Comparison of ENCODE assay signal across 29 cellular contexts in genomic region chr7:1436608-1437007, GRCh38. TPM values are rescaled to one million over a fixed set of nuclear protein-coding genes. Genes with fewer than 3 reads are reported as not detected.
DNase-seq lines count a peak whose midpoint lies in the region; TF ChIP-seq lines count a peak whose summit lies in the region.
"Had no signal": no experiment of that assay in that cellular context is flagged by ENCODE, and none has a peak within 500 bp of the region (broad histone marks: within the 10 kb centered on the region; RNA-seq: fewer than 3 reads in every experiment).

No MANE protein-coding gene starts in this region.

- no peak overlapping the region for H4K91ac ChIP-seq in neuronal stem cell (ENCODE audit: low read depth, low read length, poor library complexity)

- TF ChIP-seq CTCF in RWPE1 (conservative IDR thresholded peaks at IDR 0.05; ENCODE audit: low read depth) = no peak

- H3K14ac ChIP-seq in neuronal stem cell (ENCODE audit: low read length) = peak overlapping the region; percentile 56

- no peak overlapping the region for H2AK5ac ChIP-seq in neuronal stem cell (ENCODE audit: low read depth, low read length)

- no peak overlapping the region for H2BK120ac ChIP-seq in neuronal stem cell (ENCODE audit: low read depth, low read length)

- H3K27me3 ChIP-seq in neuronal stem cell (ENCODE audit: control insufficient read depth in 3 of 3, insufficient read depth in 3 of 3, low read depth in 1 of 3, low read length in 3 of 3) = peaks cover 0 to 6% (median 4%) of the 10 kb centered on the region in 3 experiments
- H3K27me3 ChIP-seq: BLaER1 had no signal

- no peak overlapping the region for H3K23ac ChIP-seq in neuronal stem cell (ENCODE audit: low read depth, low read length, poor library complexity)

- POLR2A ChIA-PET in RWPE1 (lab: Yijun Ruan, JAX; ENCODE audit: low non-redundant PET) = no interaction called here

- DNase-seq in RWPE1 (ENCODE audit: low spot score) = no peak
- DNase-seq in neuronal stem cell (ENCODE audit: low spot score) = no peak
- DNase-seq in foreskin melanocyte = no peak
- DNase-seq in NCI-H446 treated with DMSO at 0.1 percent for 48 hours (lab: John Stamatoyannopoulos, UW) = no peak
- DNase-seq: 8988T; ACHN; AML-193; BE2C; C1 segment of cervical spinal cord; Caco-2; Calu3; CD4-positive, alpha-beta memory T cell; CD4-positive, alpha-beta T cell; CD4-positive, CD25-positive, alpha-beta regulatory T cell; CD8-positive, alpha-beta memory T cell; CD8-positive, alpha-beta T cell; COR-L47; DMS 273 treated with DMSO at 0.1 percent for 48 hours; DMS153; DMS53; DMS79; DMS79 treated with DMSO at 0.1 percent for 48 hours; DND-41; EL had no signal

- peak overlapping the region; percentile 6 for H4K8ac ChIP-seq in neuronal stem cell (ENCODE audit: low read depth, low read length)

- no peak overlapping the region for H3K4me3 ChIP-seq in neuronal stem cell (ENCODE audit: low read length in 2 of 2)
- H3K4me3 ChIP-seq: A549; BLaER1; BLaER1 treated with 17β-estradiol and CSF1 and Interleukin-3, amounts not matched to agents 10 nM and 100 nM had no signal

- no peak overlapping the region for H2AFZ ChIP-seq in neuronal stem cell (ENCODE audit: low read length)

- no peak overlapping the region for H2BK5ac ChIP-seq in neuronal stem cell (ENCODE audit: low read length)

- H3K36me3 ChIP-seq in neuronal stem cell (replicated peaks in 1 of 2; ENCODE audit: control insufficient read depth in 2 of 2, insufficient read depth in 2 of 2, low read length in 2 of 2) = peaks cover 0 to 5% of the 10 kb centered on the region in 2 donors
- H3K36me3 ChIP-seq: BE2C; BLaER1; BLaER1 treated with 17β-estradiol and CSF1 and Interleukin-3, amounts not matched to agents 10 nM and 100 nM had no signal

- H3K18ac ChIP-seq in neuronal stem cell (ENCODE audit: low read length) = peak overlapping the region; percentile 28

- H3K9me3 ChIP-seq in neuronal stem cell (replicated peaks in 1 of 2; ENCODE audit: control insufficient read depth in 2 of 2, insufficient read depth in 1 of 2, low read depth in 1 of 2, low read length in 2 of 2) = peaks cover 0 to 5% of the 10 kb centered on the region in 2 donors
- H3K9me3 ChIP-seq: A549; BE2C; BLaER1; BLaER1 treated with 17β-estradiol and CSF1 and Interleukin-3, amounts not matched to agents 10 nM and 100 nM; Caco-2 had no signal

- H2BK15ac ChIP-seq in neuronal stem cell (ENCODE audit: low read length) = no peak overlapping the region

- WGBS in neuronal stem cell (ENCODE audit: extremely low coverage in 2 of 2, insufficient read length in 2 of 2, insufficient replicate concordance in 1 of 2), 2 donors = no CpG with 5 or more reads among the region's 20 CpGs

- peaks cover 0 to 3% of the 10 kb centered on the region in 2 donors for H3K4me1 ChIP-seq in neuronal stem cell (ENCODE audit: control insufficient read depth in 2 of 2, insufficient read depth in 1 of 2, low read depth in 1 of 2, low read length in 2 of 2)
- H3K4me1 ChIP-seq: BE2C had no signal

- H3K27ac ChIP-seq in RWPE1 (0 out of 2 replicates have a peak overlapping the region, but pooled peaks have one; percentile 3), neuronal stem cell (replicated peaks; ENCODE audit: low read length) (no peak overlapping the region)
- H3K27ac ChIP-seq: 22Rv1; A549; BLaER1; BLaER1 treated with 17β-estradiol and CSF1 and Interleukin-3, amounts not matched to agents 10 nM and 100 nM; C4-2B had no signal

- H2BK12ac ChIP-seq in neuronal stem cell (ENCODE audit: low read length) = no peak overlapping the region

- H3K4ac ChIP-seq in neuronal stem cell (ENCODE audit: low read length) = no peak overlapping the region

- H3K9ac ChIP-seq in neuronal stem cell (ENCODE audit: low read depth, low read length, poor library complexity) = no peak overlapping the region
- H3K9ac ChIP-seq: BLaER1; BLaER1 treated with 17β-estradiol and CSF1 and Interleukin-3, amounts not matched to agents 10 nM and 100 nM had no signal

- no peak overlapping the region for H3K4me2 ChIP-seq in neuronal stem cell (ENCODE audit: insufficient read depth, low read length, poor library complexity, severe bottlenecking)
- H3K4me2 ChIP-seq: A549; BLaER1; BLaER1 treated with 17β-estradiol and CSF1 and Interleukin-3, amounts not matched to agents 10 nM and 100 nM had no signal

- H3K79me1 ChIP-seq in neuronal stem cell (ENCODE audit: low read depth, low read length) = peaks cover 2% of the 10 kb centered on the region

- CTCF ChIA-PET in RWPE1 (lab: Yijun Ruan, JAX) = interaction anchor here (0.7 kb wide), 1 partner anchor 1302 kb away, joined by 4 read pairs; no protein-coding TSS in a partner anchor

RNA-seq across cellular contexts. Expression of gene MICALL2, which starts 22.7 kb away (rescaled TPM):
- polyA plus RNA-seq in neuronal stem cell (2013, experiment 1 of 2) = 9.4 TPM
- 10.1 TPM for polyA plus RNA-seq in neuronal stem cell (2013, experiment 2 of 2)
